ENCODE assay signal across 22 cellular contexts in genomic region chr6:157723376-157723775, GRCh38.
"Had no signal": no experiment of that assay in that cellular context is flagged by ENCODE, and none has a peak within 500 bp of the region (broad histone marks: within the 10 kb centered on the region; RNA-seq: fewer than 3 reads in every experiment).

No MANE protein-coding gene starts in this region.

- H3K27ac Mint-ChIP-seq: dendritic cell treated with granulocyte-macrophage colony-stimulating factor and Interleukin-4, amounts not matched to agents 40 ng/mL and 50 ng/mL, for 4 days; effector memory CD8-positive, alpha-beta T cell; natural killer cell treated with Interleukin-12 subunit alpha and Interleukin-12 subunit beta and Interleukin-15 and Interleukin-18, amount 100 ng/mL, for 72 hours; stimulated activated memory B cell treated with anti-CD40 and anti-IgM and Interleukin-4, amounts not matched to agents 10 μg/mL and 1 μg/mL and 100 μg/mL, for 72 hours; stimulated activated naive CD8-positive, alpha-beta T cell treated with anti-CD3 and anti-CD28 coated beads, Interleukin-15, Interleukin-2, amounts not matched to agents 100 ng/mL and 50 ng/mL, for 24 hours had no signal

- H3K9me3 Mint-ChIP-seq: natural killer cell treated with Interleukin-12 subunit alpha and Interleukin-12 subunit beta and Interleukin-15 and Interleukin-18, amount 100 ng/mL, for 72 hours had no signal

- H3K4me3 Mint-ChIP-seq: dendritic cell treated with granulocyte-macrophage colony-stimulating factor and Interleukin-4, amounts not matched to agents 40 ng/mL and 50 ng/mL, for 4 days; effector memory CD8-positive, alpha-beta T cell; natural killer cell treated with Interleukin-12 subunit alpha and Interleukin-12 subunit beta and Interleukin-15 and Interleukin-18, amount 100 ng/mL, for 72 hours; stimulated activated memory B cell treated with anti-CD40 and anti-IgM and Interleukin-4, amounts not matched to agents 10 μg/mL and 1 μg/mL and 100 μg/mL, for 72 hours; stimulated activated naive CD8-positive, alpha-beta T cell treated with anti-CD3 and anti-CD28 coated beads, Interleukin-15, Interleukin-2, amounts not matched to agents 100 ng/mL and 50 ng/mL, for 24 hours had no signal

- H3K36me3 Mint-ChIP-seq: natural killer cell treated with Interleukin-12 subunit alpha and Interleukin-12 subunit beta and Interleukin-15 and Interleukin-18, amount 100 ng/mL, for 72 hours had no signal

- ATAC-seq: effector memory CD8-positive, alpha-beta T cell; heart left ventricle; left lobe of liver; natural killer cell treated with Interleukin-12 subunit alpha and Interleukin-12 subunit beta and Interleukin-15 and Interleukin-18, amount 100 ng/mL, for 72 hours; psoas muscle; sciatic nerve; stimulated activated memory B cell treated with anti-CD40 and anti-IgM and Interleukin-4, amounts not matched to agents 10 μg/mL and 1 μg/mL and 100 μg/mL, for 72 hours had no signal

- H3K9me3 ChIP-seq: testis had no signal

- DNase-seq: cerebellar nuclear complex; effector memory CD8-positive, alpha-beta T cell; esophagus squamous epithelium; foreskin melanocyte; heart left ventricle; hypothalamus; kidney glomerular epithelial cell; mammary epithelial cell; midbrain; psoas muscle; spleen; stimulated activated CD4-positive, alpha-beta T cell treated with anti-CD3 and anti-CD28 coated beads, Interleukin-15, amount 100 ng/mL, for 24 hours; stimulated activated CD4-positive, alpha-beta T cell treated with anti-CD3 and anti-CD28 coated beads, Interleukin-1b, Interleukin-23, amount 100 ng/mL, for 48 hours; stimulated activated CD4-positive, alpha-beta T cell treated with anti-CD3 and anti-CD28 coated beads, Interleukin-4, amount 100 ng/mL, for 24 hours; testis; transverse colon had no signal

- H3K4me1 Mint-ChIP-seq: stimulated activated memory B cell treated with anti-CD40 and anti-IgM and Interleukin-4, amounts not matched to agents 10 μg/mL and 1 μg/mL and 100 μg/mL, for 72 hours had no signal

- H3K4me3 ChIP-seq: esophagus squamous epithelium, heart left ventricle, psoas muscle, spleen, testis, transverse colon had no signal

- H3K4me1 ChIP-seq: spleen, testis, transverse colon had no signal

- H3K36me3 ChIP-seq: esophagus squamous epithelium, heart left ventricle, spleen, transverse colon had no signal

- H3K27me3 ChIP-seq: heart left ventricle, testis, transverse colon had no signal

- H3K27ac ChIP-seq: esophagus squamous epithelium, heart left ventricle, psoas muscle, spleen, testis, transverse colon had no signal
